Comparison of ENCODE assay signal across 17 cellular contexts in the genomic region with DNA sequence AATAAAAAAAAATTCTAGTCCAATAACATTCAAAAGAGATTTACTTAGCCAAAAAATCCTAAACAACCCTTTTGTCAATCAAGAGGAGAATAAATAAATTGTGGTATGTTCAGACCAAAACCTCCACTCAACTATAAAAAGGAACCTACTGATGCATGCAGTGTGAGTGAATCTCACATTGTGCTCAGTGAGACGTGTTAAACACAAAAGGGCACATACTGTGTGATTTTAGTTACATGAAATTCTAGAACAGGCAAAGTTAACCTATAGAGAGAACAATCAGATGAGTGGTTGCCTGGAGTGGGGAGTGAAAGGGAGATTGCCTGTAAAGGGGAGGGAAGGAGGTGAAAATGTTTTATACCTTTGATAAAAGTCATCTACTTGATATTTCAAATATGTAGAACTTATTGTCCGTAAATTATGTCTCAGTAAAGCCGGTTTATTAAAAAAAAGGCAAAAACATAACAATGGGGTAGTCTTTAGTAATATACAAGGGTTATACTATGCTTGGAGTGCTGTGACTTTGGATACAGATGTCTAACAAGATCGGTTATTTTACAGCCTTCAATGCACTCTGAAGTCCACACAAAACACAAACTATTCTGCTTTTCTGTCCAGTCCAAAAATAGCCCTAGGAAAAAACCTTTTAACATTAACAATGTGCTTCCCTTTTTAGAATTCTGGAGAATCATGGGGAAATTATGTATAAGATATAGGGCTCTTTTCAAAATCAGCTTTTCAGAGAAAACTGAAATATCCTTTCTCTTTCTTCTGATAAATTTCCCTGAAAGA. TPM values are rescaled to one million over a fixed set of nuclear protein-coding genes. Genes with fewer than 3 reads are reported as not detected.
"Had no signal": no experiment of that assay in that cellular context is flagged by ENCODE, and none has a peak within 500 bp of the region (broad histone marks: within the 10 kb centered on the region; RNA-seq: fewer than 3 reads in every experiment).

No MANE protein-coding gene starts in this region.

RNA-seq across cellular contexts. Expression of gene CCDC201, which starts 30.8 kb away (rescaled TPM):
- total RNA-seq: activated CD4-positive, alpha-beta T cell treated with anti-CD3 and anti-CD28 coated beads, Interleukin-2, amount 10 ng/mL, durations not matched to agents 7 days and 5 days; activated CD8-positive, alpha-beta memory T cell treated with anti-CD3 and anti-CD28 coated beads, Interleukin-2, amount 10 ng/mL, durations not matched to agents 7 days and 5 days; activated CD8-positive, alpha-beta T cell treated with anti-CD3 and anti-CD28 coated beads for 36 hours; colonic mucosa; dorsolateral prefrontal cortex; endothelial cell of umbilical vein; esophagus mucosa; frontal cortex; left ventricle myocardium superior; mammary epithelial cell; mesothelial cell of epicardium; naive thymus-derived CD8-positive, alpha-beta T cell; osteocyte; prostate gland; right cardiac atrium; thyroid gland; upper lobe of right lung had no signal

RNA-seq across cellular contexts. Expression of gene IGFBP1, which starts 46.2 kb away (rescaled TPM):
- total RNA-seq: activated CD4-positive, alpha-beta T cell treated with anti-CD3 and anti-CD28 coated beads, Interleukin-2, amount 10 ng/mL, durations not matched to agents 7 days and 5 days; activated CD8-positive, alpha-beta memory T cell treated with anti-CD3 and anti-CD28 coated beads, Interleukin-2, amount 10 ng/mL, durations not matched to agents 7 days and 5 days; activated CD8-positive, alpha-beta T cell treated with anti-CD3 and anti-CD28 coated beads for 36 hours; esophagus mucosa; frontal cortex; left ventricle myocardium superior; mesothelial cell of epicardium; naive thymus-derived CD8-positive, alpha-beta T cell; prostate gland; thyroid gland; upper lobe of right lung had no signal
